In genomic region chr6:2828629-2829028, GRCh38 we compare ENCODE assay signal across 16 cellular contexts. TPM values are rescaled to one million over a fixed set of nuclear protein-coding genes. Genes with fewer than 3 reads are reported as not detected.
DNase-seq lines count a peak whose midpoint lies in the region; ATAC-seq, FAIRE-seq and TF ChIP-seq lines count a peak whose summit lies in the region.
"Had no signal": no experiment of that assay in that cellular context is flagged by ENCODE, and none has a peak within 500 bp of the region (broad histone marks: within the 10 kb centered on the region; RNA-seq: fewer than 3 reads in every experiment).

No MANE protein-coding gene starts in this region.

- H3K9me3 ChIP-seq in IMR-90 (ENCODE audit: control insufficient read depth, insufficient read depth, low read length) (no peaks in the 10 kb centered on the region), H1 (ENCODE audit: insufficient read depth in 2 of 2, low read depth in 1 of 2, low read length in 1 of 2) (no peaks in the 10 kb centered on the region)
- H3K9me3 ChIP-seq: Caco-2 had no signal

- H2BK5ac ChIP-seq in IMR-90 (ENCODE audit: low read depth, low read length, poor library complexity, severe bottlenecking) (no peak overlapping the region), H1 (ENCODE audit: low read depth, low read length) (no peak overlapping the region)

- H2BK20ac ChIP-seq in IMR-90 (ENCODE audit: low read depth, low read length) (no peak overlapping the region), H1 (ENCODE audit: low read length) (no peak overlapping the region)

- BruUV-seq in IMR-90 (replicated peaks; lab: Mats Ljungman, UMichigan): no TSS peak

- dilution Hi-C loops in IMR-90 (cut with HindIII; ENCODE audit: low sequenced_read_pairs, unreplicated experiment): no loop called here

- no peak overlapping the region for H2AFZ ChIP-seq in IMR-90 (replicated peaks; ENCODE audit: low read length, poor library complexity)
- no peak overlapping the region for H2AFZ ChIP-seq in H1 (ENCODE audit: low read length)
- H2AFZ ChIP-seq: GM23248 had no signal

- H2BK15ac ChIP-seq in IMR-90 (ENCODE audit: low read depth, low read length): no peak overlapping the region
- no peak overlapping the region for H2BK15ac ChIP-seq in H1 (ENCODE audit: low read length)

- no peak for TF ChIP-seq EP300 in H1 (IDR thresholded peaks at IDR 0.05; ENCODE audit: borderline replicate concordance in 1 of 2, low read depth in 2 of 2, low read length in 2 of 2)

- H3K18ac ChIP-seq in IMR-90 (ENCODE audit: low read depth, low read length) (no peak overlapping the region), H1 (ENCODE audit: extremely low read depth, low read length) (no peak overlapping the region)

- POLR2A ChIA-PET in IMR-90 (lab: Charles Lee; ENCODE audit: unreplicated experiment): no interaction called here
- POLR2A ChIA-PET in H1 (lab: Charles Lee; ENCODE audit: partially characterized antibody): interaction anchor here (0.6 to 1.7 kb wide), 3 partner anchors 11 to 21 kb away, joined by 4 to 5 read pairs (median 4); no protein-coding TSS in a partner anchor

- H3K79me2 ChIP-seq in H1 (ENCODE audit: control insufficient read depth in 1 of 2, insufficient read depth in 2 of 2, low read length in 2 of 2): no peaks in the 10 kb centered on the region

- H4K5ac ChIP-seq in IMR-90 (ENCODE audit: low read depth, low read length) (no peak overlapping the region), H1 (ENCODE audit: insufficient read length, low read depth, low read length) (no peak overlapping the region)

- no peak overlapping the region for H2AK9ac ChIP-seq in IMR-90 (replicated peaks; ENCODE audit: low read depth, low read length, poor library complexity)

- TF ChIP-seq RAD21 in IMR-90 (IDR thresholded peaks at IDR 0.05; ENCODE audit: low read length): no peak
- no peak for TF ChIP-seq RAD21 in H1 (IDR thresholded peaks at IDR 0.05 in 1 of 2, conservative IDR thresholded peaks at IDR 0.05 in 1 of 2; ENCODE audit: low read depth in 2 of 2, low read length in 2 of 2)

- no peak overlapping the region for H3K4me3 Mint-ChIP-seq in natural killer cell treated with Interleukin-12 subunit alpha and Interleukin-12 subunit beta and Interleukin-15 and Interleukin-18, amount 100 ng/mL, for 72 hours
- H3K4me3 Mint-ChIP-seq: CD4-positive, alpha-beta T cell had no signal

- no peak overlapping the region for H3K9ac ChIP-seq in IMR-90 (ENCODE audit: low read depth, low read length)
- H3K9ac ChIP-seq in H1 (replicated peaks in 1 of 4; ENCODE audit: extremely low read depth in 1 of 4, low read depth in 3 of 4, low read length in 3 of 4): no peak overlapping the region
- H3K9ac ChIP-seq: GM23248 had no signal

- TF ChIP-seq POLR2A in IMR-90 (IDR thresholded peaks at IDR 0.05; ENCODE audit: low read depth, low read length): no peak
- TF ChIP-seq POLR2A in H1 (IDR thresholded peaks at IDR 0.05; ENCODE audit: control extremely low read depth in 1 of 2, low read depth in 2 of 2, low read length in 2 of 2): no peak

- no peaks in the 10 kb centered on the region for H3K9me1 ChIP-seq in IMR-90 (ENCODE audit: insufficient read depth, low read length)

- ATAC-seq in IMR-90 (ENCODE audit: low read depth): no peak
- peak; percentile 31 to 32 for ATAC-seq in natural killer cell treated with Interleukin-12 subunit alpha and Interleukin-12 subunit beta and Interleukin-15 and Interleukin-18, amount 100 ng/mL, for 72 hours

- intact Hi-C loops in IMR-90 (cut with micrococcal nuclease): no loop called here

- H3K23ac ChIP-seq in IMR-90 (ENCODE audit: low read depth, low read length) (no peak overlapping the region), H1 (ENCODE audit: insufficient read length) (no peak overlapping the region)

- H3K4me3 ChIP-seq in HL-60 (replicated peaks; ENCODE audit: insufficient read depth, low read length) (no peak overlapping the region), IMR-90 (ENCODE audit: insufficient read depth, low read depth, low read length) (no peak overlapping the region), H1 (ENCODE audit: extremely low read depth in 1 of 4, insufficient read depth in 2 of 4, low read depth in 3 of 4, low read length in 4 of 4) (no peak overlapping the region)
- H3K4me3 ChIP-seq: GM23248 had no signal

- in situ Hi-C loops in IMR-90 (cut with MboI; ENCODE audit: low sequenced_read_pairs): no loop called here

- CTCF ChIA-PET in IMR-90 (lab: Yijun Ruan, JAX): no interaction called here
- CTCF ChIA-PET in H1 (lab: Charles Lee; ENCODE audit: partially characterized antibody): interaction anchor here (0.6 to 1.2 kb wide), 3 partner anchors 11 to 721 kb away, joined by 3 read pairs; no protein-coding TSS in a partner anchor

- WGBS in IMR-90 (ENCODE audit: extremely low coverage in 2 of 2, insufficient read length in 1 of 2), 2 experiments: 100% methylated on average over 1 of the region's 4 CpGs; no CpG with 5 or more reads in 1 of the 2 experiments
- 88% methylated on average over 4 of the region's 4 CpGs; no CpG with 5 or more reads in 1 of the 2 experiments for WGBS in H1 (ENCODE audit: extremely low coverage in 1 of 2, insufficient coverage in 1 of 2, insufficient read length in 1 of 2, insufficient replicate concordance in 2 of 2, low coverage in 1 of 2, low lambda C conversion rate in 2 of 2, missing lambda C conversion rate in 1 of 2), 2 experiments

- H3K9me3 Mint-ChIP-seq in natural killer cell treated with Interleukin-12 subunit alpha and Interleukin-12 subunit beta and Interleukin-15 and Interleukin-18, amount 100 ng/mL, for 72 hours: no peaks in the 10 kb centered on the region
- H3K9me3 Mint-ChIP-seq: CD4-positive, alpha-beta T cell had no signal

- no peak overlapping the region for H3K14ac ChIP-seq in IMR-90 (replicated peaks; ENCODE audit: low read depth, low read length)
- no peak overlapping the region for H3K14ac ChIP-seq in H1 (ENCODE audit: insufficient read length)

- H4K91ac ChIP-seq in IMR-90 (ENCODE audit: insufficient read depth, low read depth, low read length) (no peak overlapping the region), H1 (replicated peaks; ENCODE audit: insufficient read length, low read length) (no peak overlapping the region)

- H3K56ac ChIP-seq in IMR-90 (ENCODE audit: extremely low read depth, insufficient read depth, low read length): no peak overlapping the region
- no peak overlapping the region for H3K56ac ChIP-seq in H1 (replicated peaks; ENCODE audit: insufficient read length, low read depth, low read length)

- no peaks in the 10 kb centered on the region for H4K20me1 ChIP-seq in IMR-90 (ENCODE audit: insufficient read depth, low read length)
- H4K20me1 ChIP-seq in H1 (replicated peaks in 1 of 2; ENCODE audit: control insufficient read depth in 1 of 2, insufficient read depth in 2 of 2, low read length in 2 of 2): no peaks in the 10 kb centered on the region

- H3K79me1 ChIP-seq in IMR-90 (ENCODE audit: low read depth in 1 of 2, low read length in 2 of 2) (peaks cover 0 to 2% of the 10 kb centered on the region in 2 experiments; a peak in 1 of 4 replicates), H1 (ENCODE audit: low read depth, low read length) (no peaks in the 10 kb centered on the region)

- no peak overlapping the region for H2BK12ac ChIP-seq in H1 (ENCODE audit: low read depth, low read length)

- H3K4me1 Mint-ChIP-seq in natural killer cell treated with Interleukin-12 subunit alpha and Interleukin-12 subunit beta and Interleukin-15 and Interleukin-18, amount 100 ng/mL, for 72 hours (ENCODE audit: low read depth in 2 of 2): peaks cover 24 to 29% of the 10 kb centered on the region in 2 donors

- H3K36me3 Mint-ChIP-seq in natural killer cell treated with Interleukin-12 subunit alpha and Interleukin-12 subunit beta and Interleukin-15 and Interleukin-18, amount 100 ng/mL, for 72 hours: peaks cover 3% of the 10 kb centered on the region

- H3K4me2 ChIP-seq in IMR-90 (ENCODE audit: low read depth, low read length) (no peak overlapping the region), H1 (ENCODE audit: insufficient read depth in 1 of 2, low read depth in 2 of 2, low read length in 2 of 2) (no peak overlapping the region)

- TF ChIP-seq CTCF in HL-60 (IDR thresholded peaks at IDR 0.05; ENCODE audit: insufficient read depth, low read length) (no peak), IMR-90 (conservative IDR thresholded peaks at IDR 0.05; ENCODE audit: low read depth, low read length) (no peak), H1 (IDR thresholded peaks at IDR 0.05; ENCODE audit: control extremely low read depth in 1 of 3, insufficient read depth in 1 of 3, low read depth in 1 of 3, low read length in 3 of 3) (no peak)

- H3K4ac ChIP-seq in IMR-90 (ENCODE audit: low read depth, low read length): no peak overlapping the region
- no peak overlapping the region for H3K4ac ChIP-seq in H1 (replicated peaks; ENCODE audit: insufficient read length, low read depth, low read length)

- H3K23me2 ChIP-seq in H1 (ENCODE audit: low read depth, low read length): no peaks in the 10 kb centered on the region

- H3K4me1 ChIP-seq in IMR-90 (ENCODE audit: control insufficient read depth, insufficient read depth, low read length) (peaks cover 2% of the 10 kb centered on the region; the same call in 1 of the 2 replicates), H1 (replicated peaks in 1 of 4; ENCODE audit: control insufficient read depth in 3 of 4, insufficient read depth in 4 of 4, low read length in 3 of 4) (no peaks in the 10 kb centered on the region)

- FAIRE-seq in H1 (lab: Jason Lieb, UNC): no peak
- FAIRE-seq: D721Med, GM12891, H54 had no signal

- H4K8ac ChIP-seq in IMR-90 (ENCODE audit: low read depth in 2 of 2, low read length in 2 of 2): no peak overlapping the region
- no peak overlapping the region for H4K8ac ChIP-seq in H1 (ENCODE audit: extremely low read depth, insufficient read depth, low read length)

- no peak for DNase-seq in HL-60 (ENCODE audit: low read depth in 1 of 2, low spot score in 1 of 2)
- no peak for DNase-seq in IMR-90
- DNase-seq in H1 (ENCODE audit: low read depth in 1 of 2, low spot score in 2 of 2): no peak
- DNase-seq in natural killer cell treated with Interleukin-12 subunit alpha and Interleukin-12 subunit beta and Interleukin-15 and Interleukin-18, amount 100 ng/mL, for 72 hours (ENCODE audit: low spot score): no peak
- DNase-seq in SHP77 treated with DMSO at 0.1 percent for 48 hours (lab: John Stamatoyannopoulos, UW): no peak
- no peak for DNase-seq in AML-193 (lab: John Stamatoyannopoulos, UW)
- DNase-seq: ACHN; Caco-2; CD4-positive, alpha-beta T cell; GM23248; HCEC 1CT; KBM-7 had no signal

- H3K27me3 ChIP-seq in HL-60 (ENCODE audit: insufficient read depth, poor library complexity, severe bottlenecking) (no peaks in the 10 kb centered on the region), IMR-90 (ENCODE audit: control insufficient read depth, insufficient read depth, low read length) (no peaks in the 10 kb centered on the region), H1 (replicated peaks in 1 of 4; ENCODE audit: control insufficient read depth in 3 of 4, extremely low read depth in 1 of 4, insufficient read depth in 3 of 4, low read length in 3 of 4) (no peaks in the 10 kb centered on the region)

- H2AK5ac ChIP-seq in IMR-90 (ENCODE audit: low read depth, low read length): no peak overlapping the region
- H2AK5ac ChIP-seq in H1 (ENCODE audit: low read depth, low read length): no peak overlapping the region

- peak overlapping the region in 1 of 2 donors; percentile 66 for H3K27ac Mint-ChIP-seq in natural killer cell treated with Interleukin-12 subunit alpha and Interleukin-12 subunit beta and Interleukin-15 and Interleukin-18, amount 100 ng/mL, for 72 hours
- H3K27ac Mint-ChIP-seq: CD4-positive, alpha-beta T cell had no signal

- H3K36me3 ChIP-seq in IMR-90 (ENCODE audit: control insufficient read depth, insufficient read depth, low read length) (peaks cover 2% of the 10 kb centered on the region), H1 (ENCODE audit: control insufficient read depth in 2 of 4, insufficient read depth in 4 of 4, low read length in 3 of 4) (no peaks in the 10 kb centered on the region; a peak in 1 of 8 replicates)

- H2BK120ac ChIP-seq in IMR-90 (ENCODE audit: low read depth, low read length): no peak overlapping the region
- H2BK120ac ChIP-seq in H1 (replicated peaks; ENCODE audit: low read depth, low read length): no peak overlapping the region

- no peaks in the 10 kb centered on the region for H3K27me3 Mint-ChIP-seq in natural killer cell treated with Interleukin-12 subunit alpha and Interleukin-12 subunit beta and Interleukin-15 and Interleukin-18, amount 100 ng/mL, for 72 hours
- H3K27me3 Mint-ChIP-seq: CD4-positive, alpha-beta T cell had no signal

- H3K27ac ChIP-seq in HL-60 (replicated peaks) (peak overlapping the region; percentile 15; the same call in 1 of the 2 replicates), IMR-90 (ENCODE audit: insufficient read depth, low read length) (no peak overlapping the region), H1 (ENCODE audit: low read depth, low read length) (no peak overlapping the region)
- H3K27ac ChIP-seq: C4-2B, GM23248 had no signal

RNA-seq across cellular contexts. Expression of gene SERPINB1, which starts 13.0 kb away (rescaled TPM):
- total RNA-seq in IMR-90 (2012; rRNA removed): 6.1 TPM in 2 replicates
- polyA plus RNA-seq in IMR-90 (2012; rRNA removed): 7.0 and 9.1 TPM in 2 replicates
- polyA plus RNA-seq in IMR-90 (2012; cell fraction: cytosol; rRNA removed): 2.8 and 2.9 TPM in 2 replicates
- polyA plus RNA-seq in IMR-90 (2012; cell fraction: nucleus; rRNA removed; ENCODE audit: low replicate concordance): 1.4 and 6.8 TPM in 2 replicates
- total RNA-seq in H1 (2021; fragmentation: NEBNext Ultra II Directional; extraction: Animal tissue kit (Norgen Biotek cat#: 25700)): 17.3 and 20.0 TPM in 2 replicates
- 6.1 and 8.1 TPM in 2 replicates for polyA plus RNA-seq in H1 (2011; rRNA removed)
- 10.5 TPM for polyA plus RNA-seq in H1 (2011; cell fraction: cytosol; rRNA removed)
- 6.2 TPM for polyA plus RNA-seq in H1 (2011; cell fraction: nucleus; rRNA removed)
- polyA plus RNA-seq in H1 (2012, experiment 1 of 2): 10.7 to 16.0 TPM (median 12.9 TPM) in 4 replicates
- 4.4 TPM for polyA plus RNA-seq in H1 (2012, experiment 2 of 2)
- 11.4 TPM for polyA plus RNA-seq in H1 (2013, experiment 1 of 2)
- polyA plus RNA-seq in H1 (2013, experiment 2 of 2): 11.6 TPM
- polyA minus RNA-seq in H1 (2011; rRNA and poly(A)+ RNA removed): 6.2 and 8.8 TPM in 2 replicates
- polyA minus RNA-seq in H1 (2011; cell fraction: cytosol; rRNA and poly(A)+ RNA removed): 8.2 TPM
- 8.8 TPM for polyA minus RNA-seq in H1 (2011; cell fraction: nucleus; rRNA and poly(A)+ RNA removed)
- total RNA-seq in natural killer cell treated with Interleukin-12 subunit alpha and Interleukin-12 subunit beta and Interleukin-15 and Interleukin-18, amount 100 ng/mL, for 72 hours: 100 to 1,000 TPM; 103 to 275 TPM
